Comparison of ENCODE assay signal across 8 cellular contexts in the genomic region with DNA sequence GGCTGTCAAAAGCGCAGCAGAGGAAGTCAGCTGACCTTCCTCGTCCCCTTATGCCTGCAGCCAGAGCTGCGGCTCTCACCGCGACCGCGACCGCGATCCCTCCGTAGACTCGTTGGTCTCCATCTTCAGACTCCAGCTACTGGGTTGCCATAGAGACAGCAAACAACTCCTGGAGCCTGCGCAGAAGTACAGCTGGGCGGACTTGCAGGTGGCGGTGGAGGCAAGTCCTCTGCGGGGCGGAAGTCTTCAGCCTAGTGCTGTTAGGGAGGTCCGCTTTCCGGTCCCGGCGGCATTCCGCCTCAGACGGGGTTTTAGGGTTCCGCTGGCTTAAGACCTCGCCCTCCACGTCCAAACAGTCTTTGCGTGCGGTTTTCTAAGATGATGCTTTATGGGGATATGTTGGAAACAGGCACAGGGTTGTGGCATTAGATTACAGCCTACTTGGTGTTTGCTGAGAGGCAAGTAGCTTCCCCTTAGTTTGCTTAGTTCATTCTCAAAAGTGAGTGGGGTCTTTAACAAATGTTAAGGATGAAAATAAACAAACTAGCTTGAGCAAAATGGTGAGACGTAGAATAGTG. TPM values are rescaled to one million over a fixed set of nuclear protein-coding genes. Genes with fewer than 3 reads are reported as not detected.
DNase-seq lines count a peak whose midpoint lies in the region; ATAC-seq, FAIRE-seq and TF ChIP-seq lines count a peak whose summit lies in the region.

Gene SPAG8 (minus strand): TSS at position 238 of the 578 bp plus-strand sequence. CDS start 115 bp downstream, at position 123.

- POLR2A ChIA-PET in AG04450 (lab: Yijun Ruan, JAX), result interaction anchor here (0.8 to 1.1 kb wide), 3 partner anchors 22 to 84 kb away, joined by 3 read pairs; no protein-coding TSS in a partner anchor

- H3K4me1 ChIP-seq in kidney (ENCODE audit: control insufficient read depth in 1 of 2, insufficient read depth in 1 of 2, low read depth in 1 of 2, low read length in 2 of 2), result peaks cover 17 to 27% of the 10 kb centered on the region in 2 donors

- no peaks in the 10 kb centered on the region for H3K27me3 ChIP-seq in AG04450 (ENCODE audit: control insufficient read depth, insufficient read depth, low read length)

- CTCF ChIA-PET in AG04450 (lab: Charles Lee), result interaction anchor here (1.2 to 5.6 kb wide), 5 partner anchors 13 to 208 kb away, joined by 3 to 48 read pairs (median 14); no protein-coding TSS in a partner anchor

- no peak for FAIRE-seq in kidney (lab: Jason Lieb, UNC)

- no peak for TF ChIP-seq CTCF in AG04450 (IDR thresholded peaks at IDR 0.05; ENCODE audit: low read depth, low read length)
- TF ChIP-seq CTCF in kidney (IDR thresholded peaks at IDR 0.05; ENCODE audit: borderline replicate concordance, extremely low read depth, insufficient read depth), result no peak

- H3K9me3 ChIP-seq in AG04450 (ENCODE audit: control insufficient read depth, insufficient read depth, low read length), result no peaks in the 10 kb centered on the region
- no peaks in the 10 kb centered on the region for H3K9me3 ChIP-seq in kidney (ENCODE audit: control insufficient read depth in 1 of 2, low read length in 2 of 2)

- peak; percentile 72 for ATAC-seq in GM18909 (IDR thresholded peaks at IDR 0.05; ENCODE audit: poor library complexity, unreplicated experiment)
- ATAC-seq in HG03159 (IDR thresholded peaks at IDR 0.05; ENCODE audit: unreplicated experiment), result peak; percentile 66
- peak; percentile 71 to 75 for ATAC-seq in activated CD4-positive, CD25-positive, alpha-beta regulatory T cell treated with anti-CD3 and anti-CD28 coated beads, Interleukin-2, amount 50 U/mL, for 24 hours

- peak within 1 kb of the TSS; percentile 48 to 77 for H3K9ac ChIP-seq in kidney (ENCODE audit: low read length in 2 of 2)

- H3K36me3 ChIP-seq in kidney (ENCODE audit: control insufficient read depth in 1 of 2, insufficient read depth in 2 of 2, low read length in 2 of 2), result peaks cover 6 to 9% of the 10 kb centered on the region in 2 donors

- H3K4me3 ChIP-seq in AG04450 (ENCODE audit: low read depth, low read length), result peak within 1 kb of the TSS; percentile 73
- H3K4me3 ChIP-seq in kidney (ENCODE audit: low read length in 2 of 2), result peak within 1 kb of the TSS; percentile 82 to 93

- H3K27ac ChIP-seq in AG04450 (ENCODE audit: low read depth, low read length) (peak within 1 kb of the TSS; percentile 21), kidney (ENCODE audit: low read depth in 2 of 2, low read length in 2 of 2) (peak within 1 kb of the TSS; percentile 44 to 98)

- DNase-seq in AG04450 (ENCODE audit: low read depth, low spot score) (peak; percentile 90), NCI-H2227 (lab: John Stamatoyannopoulos, UW; ENCODE audit: unreplicated experiment) (peak; percentile 94), cerebellar nuclear complex (lab: John Stamatoyannopoulos, UW) (peak; percentile 71 to 87), kidney (peak; percentile 98)
- DNase-seq in stimulated activated CD4-positive, alpha-beta T cell treated with anti-CD3 and anti-CD28 coated beads, Interleukin-15, amount 100 ng/mL, for 1 hour (ENCODE audit: low read depth in 1 of 2, low spot score in 1 of 2), result peak; percentile 80 to 84

- intact Hi-C loops in kidney (cut with DNase I), result no loop called here

RNA-seq across cellular contexts. Expression of gene SPAG8, which starts in this region (rescaled TPM):
- polyA plus RNA-seq in AG04450 (2011; rRNA removed) (0.56 and 0.58 TPM in 2 replicates), kidney (ENCODE audit: insufficient read depth, low read depth, low replicate concordance) (2.4 TPM)
- 1.0 and 1.1 TPM in 2 replicates for polyA minus RNA-seq in AG04450 (2011; rRNA and poly(A)+ RNA removed)
- 6.1 TPM for total RNA-seq in kidney

Comparison
In these comparisons a context has a peak if more than half of its experiments do, and no peak if none do; other contexts are left out.
1. Peak in every context shown above with its lines: DNase-seq, ATAC-seq, H3K4me3 ChIP-seq and H3K27ac ChIP-seq.